Comparison of ENCODE assay signal across 9 cellular contexts in genomic region chr12:50056629-50056976, GRCh38. TPM values are rescaled to one million over a fixed set of nuclear protein-coding genes. Genes with fewer than 3 reads are reported as not detected.
DNase-seq lines count a peak whose midpoint lies in the region; ATAC-seq and TF ChIP-seq lines count a peak whose summit lies in the region.
"Had no signal": no experiment of that assay in that cellular context is flagged by ENCODE, and none has a peak within 500 bp of the region (broad histone marks: within the 10 kb centered on the region; RNA-seq: fewer than 3 reads in every experiment).

No MANE protein-coding gene starts in this region.

- H3K9me3 ChIP-seq in HCT116 (ENCODE audit: control insufficient read depth in 1 of 2, insufficient read depth in 1 of 2, low read depth in 1 of 2, low read length in 2 of 2) (no peaks in the 10 kb centered on the region), adipocyte (ENCODE audit: control insufficient read depth, low read length) (no peaks in the 10 kb centered on the region)

- ATAC-seq in HCT116, result no peak
- no peak for ATAC-seq in HG02588 (IDR thresholded peaks at IDR 0.05; ENCODE audit: unreplicated experiment)
- no peak for ATAC-seq in omental fat pad (ENCODE audit: low FRiP score)
- ATAC-seq in GM21529 (IDR thresholded peaks at IDR 0.05; ENCODE audit: unreplicated experiment), result no peak

- DNase-seq in HCT116 (ENCODE audit: low read depth, low spot score) (no peak), adipocyte (ENCODE audit: low read depth) (no peak), mesothelial cell of epicardium (ENCODE audit: low spot score in 2 of 2, unreplicated experiment in 2 of 2) (no peak), SHP77 (lab: John Stamatoyannopoulos, UW) (no peak), omental fat pad (ENCODE audit: low spot score) (no peak)
- DNase-seq: GF-D8 had no signal

- no peaks in the 10 kb centered on the region for H3K79me2 ChIP-seq in HCT116 (ENCODE audit: insufficient read depth, low read length)

- peak overlapping the region; percentile 92 for H2AFZ ChIP-seq in HCT116 (ENCODE audit: low read depth, low read length, poor library complexity, severe bottlenecking)

- TF ChIP-seq CTCF in 22Rv1 (IDR thresholded peaks at IDR 0.05) (no peak), HCT116 (IDR thresholded peaks at IDR 0.05 in 2 of 3, conservative IDR thresholded peaks at IDR 0.05 in 1 of 3; ENCODE audit: borderline replicate concordance in 1 of 3, insufficient read depth in 1 of 3, low read depth in 2 of 3, low read length in 2 of 3) (no peak), mesothelial cell of epicardium (IDR thresholded peaks at IDR 0.05; ENCODE audit: unreplicated experiment) (no peak), omental fat pad (IDR thresholded peaks at IDR 0.05) (no peak)

- H3K27me3 ChIP-seq in HCT116 (ENCODE audit: insufficient read depth, low read length), result no peaks in the 10 kb centered on the region; the same call in 1 of the 2 replicates
- H3K27me3 ChIP-seq in adipocyte (replicated peaks; ENCODE audit: control insufficient read depth, insufficient read depth, low read length), result peaks cover 30% of the 10 kb centered on the region

- no peak overlapping the region for H3K27ac Mint-ChIP-seq in mesothelial cell of epicardium

- no peaks in the 10 kb centered on the region for H3K9me3 Mint-ChIP-seq in mesothelial cell of epicardium

- POLR2A ChIA-PET in HCT116 (lab: Charles Lee), result interaction anchor here (1.0 to 1.4 kb wide), 2 partner anchors 189 to 315 kb away, joined by 3 read pairs; partner anchors contain the start of gene TMBIM6

- no peaks in the 10 kb centered on the region for H3K36me3 Mint-ChIP-seq in mesothelial cell of epicardium

- H3K36me3 ChIP-seq in HCT116 (ENCODE audit: control insufficient read depth in 1 of 2, insufficient read depth in 2 of 2, low read length in 2 of 2) (peaks cover 2 to 19% of the 10 kb centered on the region in 2 experiments; a peak in 2 of 4 replicates), adipocyte (ENCODE audit: control insufficient read depth, insufficient read depth, low read length, severe bottlenecking) (no peaks in the 10 kb centered on the region)

- no peaks in the 10 kb centered on the region for H4K20me1 ChIP-seq in HCT116 (ENCODE audit: insufficient read depth)

- H3K9me2 ChIP-seq in HCT116 (ENCODE audit: insufficient read depth), result no peaks in the 10 kb centered on the region

- H3K27me3 Mint-ChIP-seq in mesothelial cell of epicardium (ENCODE audit: low read depth), result peaks cover 69% of the 10 kb centered on the region

- no TSS peak for BruUV-seq in HCT116 (replicated peaks; lab: Mats Ljungman, UMichigan)

- no peak for TF ChIP-seq POLR2A in HCT116 (IDR thresholded peaks at IDR 0.05; ENCODE audit: borderline replicate concordance, extremely low read depth, insufficient read depth, insufficient read length)

- peak overlapping the region; percentile 99 for H3K4me2 ChIP-seq in HCT116 (ENCODE audit: low read length)

- H3K4me3 ChIP-seq in HCT116 (replicated peaks in 1 of 2; ENCODE audit: low read depth in 1 of 2, low read length in 2 of 2), result peak overlapping the region; percentile 58
- H3K4me3 ChIP-seq in adipocyte (ENCODE audit: low read length), result peak overlapping the region; percentile 79

- H3K27ac ChIP-seq in 22Rv1, result peak overlapping the region; percentile 64; the same call in 1 of the 2 replicates
- H3K27ac ChIP-seq in HCT116 (ENCODE audit: low read depth, low read length), result no peak overlapping the region; the same call in 1 of the 2 replicates

- H3K4me1 ChIP-seq in HCT116 (ENCODE audit: control insufficient read depth in 1 of 2, insufficient read depth in 2 of 2, low read length in 2 of 2) (peaks cover 15 to 25% of the 10 kb centered on the region in 2 experiments; a peak in 3 of 4 replicates), adipocyte (ENCODE audit: control insufficient read depth, insufficient read depth, low read length) (peaks cover 17% of the 10 kb centered on the region)

- CTCF ChIA-PET in HCT116 (lab: Charles Lee), result interaction anchor here (0.8 to 3.6 kb wide), 13 partner anchors 8 to 279 kb away, joined by 3 to 39 read pairs (median 5); partner anchors contain the start of gene SMARCD1

- H3K4me1 Mint-ChIP-seq in mesothelial cell of epicardium, result peaks cover 20% of the 10 kb centered on the region

- H3K9ac ChIP-seq in HCT116 (ENCODE audit: low read length) (peak overlapping the region; percentile 76), adipocyte (ENCODE audit: low read length) (peak overlapping the region; percentile 76)

- H3K4me3 Mint-ChIP-seq in mesothelial cell of epicardium, result peak overlapping the region; percentile 78

- TF ChIP-seq RAD21 in HCT116 (IDR thresholded peaks at IDR 0.05; ENCODE audit: low read depth), result no peak

- intact Hi-C loops in HCT116 (cut with micrococcal nuclease), result loop anchor here (1.0 to 5.0 kb wide), 3 partner anchors 89 to 280 kb away; no protein-coding TSS in a partner anchor

- RAD21 ChIA-PET in HCT116 (lab: Charles Lee; ENCODE audit: low non-redundant PET in 1 of 2, low total read pairs in 2 of 2, uncharacterized antibody in 2 of 2, unreplicated experiment in 2 of 2), result interaction anchor here (1.0 to 2.1 kb wide), 5 partner anchors 18 to 111 kb away, joined by 3 to 8 read pairs (median 5); no protein-coding TSS in a partner anchor

TF ChIP-seq in HCT116, 20 proteins besides CTCF, POLR2A, EP300 and RAD21:
- no peak for TF ChIP-seq SRF (IDR thresholded peaks at IDR 0.05; ENCODE audit: low read depth)

RNA-seq across cellular contexts. Expression of gene ASIC1, which starts 0.8 kb away (rescaled TPM):
- total RNA-seq in HCT116 (2021; ENCODE audit: unreplicated experiment) (28.9 TPM), mesothelial cell of epicardium (6.1 to 7.2 TPM (median 6.6 TPM) in 3 replicates), omental fat pad (1 to 10 TPM in 3 of 4 donors, under 1 TPM in 1; 0.69 to 3.8 (median 1.4) TPM)
- polyA plus RNA-seq in HCT116 (2012), result 22.5 and 25.3 TPM in 2 replicates

RNA-seq across cellular contexts. Expression of gene SMARCD1, which starts 28.5 kb away (rescaled TPM):
- 64.8 TPM for total RNA-seq in HCT116 (2021; ENCODE audit: unreplicated experiment)
- 34.5 and 37.9 TPM in 2 replicates for polyA plus RNA-seq in HCT116 (2012)
- 112 to 122 TPM (median 113 TPM) in 3 replicates for total RNA-seq in mesothelial cell of epicardium
- 10 to 100 TPM; 47.7 to 80.8 (median 57.3) TPM for total RNA-seq in omental fat pad

RNA-seq across cellular contexts. Expression of gene RACGAP1, which starts 31.3 kb away (rescaled TPM):
- total RNA-seq in HCT116 (2021; ENCODE audit: unreplicated experiment), result 147 TPM
- 132 and 143 TPM in 2 replicates for polyA plus RNA-seq in HCT116 (2012)
- 28.0 to 34.8 TPM (median 29.8 TPM) in 3 replicates for total RNA-seq in mesothelial cell of epicardium
- total RNA-seq in omental fat pad, result 10 to 100 TPM in 2 of 4 donors, 1 to 10 TPM in 2; 5.2 to 15.3 (median 8.5) TPM

RNA-seq across cellular contexts. Expression of gene GPD1, which starts 47.2 kb away (rescaled TPM):
- total RNA-seq in HCT116 (2021; ENCODE audit: unreplicated experiment) (1.6 TPM), mesothelial cell of epicardium (0.72 to 1.2 TPM (median 1.1 TPM) in 3 replicates), omental fat pad (1,000 to 10,000 TPM in 3 of 4 donors, 100 to 1,000 TPM in 1; 689 to 2,989 (median 2,080) TPM)
- 1.0 and 1.2 TPM in 2 replicates for polyA plus RNA-seq in HCT116 (2012)

RNA-seq across cellular contexts. Expression of gene COX14, which starts 55.4 kb away (rescaled TPM):
- 41.0 TPM for total RNA-seq in HCT116 (2021; ENCODE audit: unreplicated experiment)
- polyA plus RNA-seq in HCT116 (2012), result 52.7 and 58.8 TPM in 2 replicates
- 24.2 to 25.0 TPM (median 24.8 TPM) in 3 replicates for total RNA-seq in mesothelial cell of epicardium
- 100 to 1,000 TPM in 1 of 4 donors, 10 to 100 TPM in 3; 67.3 to 125 (median 88.1) TPM for total RNA-seq in omental fat pad
